In the genomic region with DNA sequence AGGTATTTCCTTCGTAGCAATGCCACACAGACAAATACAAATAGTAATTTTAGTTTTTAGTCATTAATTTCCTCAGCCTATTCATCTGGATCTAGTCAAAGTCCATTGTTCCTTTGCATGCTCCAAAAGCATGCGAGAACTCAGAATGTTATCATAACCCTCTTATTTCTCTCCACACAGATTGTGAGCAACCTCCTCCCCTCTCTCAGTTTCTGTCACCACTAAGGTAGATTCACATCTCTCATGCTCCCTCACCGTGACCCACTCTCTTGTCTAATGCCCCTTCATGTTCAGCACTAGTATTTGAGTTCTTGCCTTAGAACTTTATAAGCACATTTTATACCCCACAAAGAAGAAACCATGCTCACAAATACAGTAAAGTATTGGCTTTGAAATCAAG, we compare ENCODE assay signal across 14 cellular contexts.
"Had no signal": no experiment of that assay in that cellular context is flagged by ENCODE, and none has a peak within 500 bp of the region (broad histone marks: within the 10 kb centered on the region; RNA-seq: fewer than 3 reads in every experiment).

No MANE protein-coding gene starts in this region.

- H3K27me3 ChIP-seq: cardiac muscle cell, gastrocnemius medialis, heart right ventricle, right lobe of liver, suprapubic skin, upper lobe of right lung had no signal

- DNase-seq: activated CD4-positive, alpha-beta T cell treated with anti-CD3 and anti-CD28 coated beads, Interleukin-2, amount 10 ng/mL, durations not matched to agents 24 days and 14 days; activated CD8-positive, alpha-beta memory T cell treated with anti-CD3 and anti-CD28 coated beads, Interleukin-2, amount 50 U/mL, for 48 hours; activated gamma-delta T cell; activated T-cell treated with anti-CD3 and anti-CD28 coated beads, Interleukin-2, amount 50 U/mL, for 72 hours; dorsolateral prefrontal cortex; endodermal cell; gastrocnemius medialis; heart right ventricle; right lobe of liver; stimulated activated naive CD8-positive, alpha-beta T cell treated with anti-CD3 and anti-CD28 coated beads, Interleukin-15, Interleukin-2, amounts not matched to agents 100 U/mL and 50 U/mL, for 24 hours; upper lobe of right lung had no signal

- H3K4me1 ChIP-seq: gastrocnemius medialis, heart right ventricle, right lobe of liver, suprapubic skin, upper lobe of right lung had no signal

- ATAC-seq: activated T-cell treated with anti-CD3 and anti-CD28 coated beads, Interleukin-2, amount 50 U/mL, for 72 hours; gastrocnemius medialis; heart right ventricle; right lobe of liver; stimulated activated naive CD8-positive, alpha-beta T cell treated with anti-CD3 and anti-CD28 coated beads, Interleukin-15, Interleukin-2, amounts not matched to agents 100 U/mL and 50 U/mL, for 24 hours; upper lobe of right lung; WTC11 had no signal

- H3K9me3 ChIP-seq: gastrocnemius medialis, heart right ventricle, right lobe of liver, suprapubic skin, upper lobe of right lung had no signal

- H3K27ac ChIP-seq: cardiac muscle cell, dorsolateral prefrontal cortex, gastrocnemius medialis, heart right ventricle, right lobe of liver, suprapubic skin, upper lobe of right lung had no signal

- H3K36me3 ChIP-seq: cardiac muscle cell, gastrocnemius medialis, heart right ventricle, right lobe of liver, suprapubic skin, upper lobe of right lung had no signal

- H3K4me3 ChIP-seq: cardiac muscle cell, dorsolateral prefrontal cortex, gastrocnemius medialis, heart right ventricle, right lobe of liver, suprapubic skin, upper lobe of right lung had no signal
